In genomic region chrX:132842839-132843238, GRCh38 we compare ENCODE assay signal across 27 cellular contexts.
DNase-seq lines count a peak whose midpoint lies in the region; ATAC-seq, FAIRE-seq and TF ChIP-seq lines count a peak whose summit lies in the region.
"Had no signal": no experiment of that assay in that cellular context is flagged by ENCODE, and none has a peak within 500 bp of the region (broad histone marks: within the 10 kb centered on the region; RNA-seq: fewer than 3 reads in every experiment).

No MANE protein-coding gene starts in this region.

- H3K9me2 ChIP-seq in GM23338 (ENCODE audit: insufficient read depth): no peaks in the 10 kb centered on the region; the same call in 1 of the 2 replicates

- no peak overlapping the region for H3K9ac ChIP-seq in kidney (ENCODE audit: low read length in 2 of 2)
- H3K9ac ChIP-seq in neural progenitor cell: no peak overlapping the region

- H3K4me1 Mint-ChIP-seq in GM23338 (peaks cover 19% of the 10 kb centered on the region; the same call in 2 of the 3 replicates), neural progenitor cell (peaks cover 20% of the 10 kb centered on the region)
- no peaks in the 10 kb centered on the region for H3K4me1 Mint-ChIP-seq in stimulated activated memory B cell treated with anti-CD40 and anti-IgM and Interleukin-4, amounts not matched to agents 10 μg/mL and 1 μg/mL and 100 μg/mL, for 72 hours
- H3K4me1 Mint-ChIP-seq in CD4-positive, alpha-beta T cell (ENCODE audit: low read depth): no peaks in the 10 kb centered on the region
- H3K4me1 Mint-ChIP-seq: CD8-positive, alpha-beta memory T cell; IgD-negative memory B cell had no signal

- H3K9me3 Mint-ChIP-seq in GM23338: no peaks in the 10 kb centered on the region
- no peaks in the 10 kb centered on the region for H3K9me3 Mint-ChIP-seq in neural progenitor cell
- H3K9me3 Mint-ChIP-seq in stimulated activated memory B cell treated with anti-CD40 and anti-IgM and Interleukin-4, amounts not matched to agents 10 μg/mL and 1 μg/mL and 100 μg/mL, for 72 hours: no peaks in the 10 kb centered on the region
- H3K9me3 Mint-ChIP-seq in CD4-positive, alpha-beta T cell: no peaks in the 10 kb centered on the region
- H3K9me3 Mint-ChIP-seq: CD8-positive, alpha-beta memory T cell; IgD-negative memory B cell had no signal

- H3K27me3 ChIP-seq in GM23338 (ENCODE audit: insufficient read depth) (no peaks in the 10 kb centered on the region), neural progenitor cell (no peaks in the 10 kb centered on the region)
- no peaks in the 10 kb centered on the region for H3K27me3 ChIP-seq in CD4-positive, alpha-beta T cell (ENCODE audit: control insufficient read depth, insufficient read depth, low read length)

- POLR2A ChIA-PET in CD4-positive, alpha-beta T cell (lab: Charles Lee): no interaction called here

- peak; percentile 34; the same call in 1 of the 3 replicates for ATAC-seq in GM23338
- no peak for ATAC-seq in stimulated activated memory B cell treated with anti-CD40 and anti-IgM and Interleukin-4, amounts not matched to agents 10 μg/mL and 1 μg/mL and 100 μg/mL, for 72 hours
- no peak for ATAC-seq in CD4-positive, alpha-beta T cell (ENCODE audit: poor library complexity)
- ATAC-seq: GM12878, HCT116 had no signal

- H3K4me3 ChIP-seq in GM23338: no peak overlapping the region
- no peak overlapping the region for H3K4me3 ChIP-seq in kidney (ENCODE audit: low read length in 2 of 2)
- no peak overlapping the region for H3K4me3 ChIP-seq in neural progenitor cell
- H3K4me3 ChIP-seq: GM12878 had no signal

- H3K9me3 ChIP-seq in kidney (ENCODE audit: control insufficient read depth in 1 of 2, low read length in 2 of 2) (no peaks in the 10 kb centered on the region), neural progenitor cell (ENCODE audit: low read depth) (no peaks in the 10 kb centered on the region)
- no peaks in the 10 kb centered on the region for H3K9me3 ChIP-seq in CD4-positive, alpha-beta T cell (ENCODE audit: control insufficient read depth, low read length)

- H4K20me1 ChIP-seq in GM23338 (replicated peaks; ENCODE audit: insufficient read depth) (no peaks in the 10 kb centered on the region), neural progenitor cell (ENCODE audit: low read depth) (no peaks in the 10 kb centered on the region)

- H3F3A ChIP-seq in GM23338 (replicated peaks; ENCODE audit: low read depth): no peaks in the 10 kb centered on the region
- no peaks in the 10 kb centered on the region for H3F3A ChIP-seq in neural progenitor cell (ENCODE audit: low read depth)

- H2AFZ ChIP-seq in GM23338 (no peak overlapping the region), neural progenitor cell (replicated peaks) (no peak overlapping the region)

- H3K36me3 Mint-ChIP-seq in GM23338 (ENCODE audit: low read depth) (no peaks in the 10 kb centered on the region), neural progenitor cell (no peaks in the 10 kb centered on the region)
- H3K36me3 Mint-ChIP-seq in stimulated activated memory B cell treated with anti-CD40 and anti-IgM and Interleukin-4, amounts not matched to agents 10 μg/mL and 1 μg/mL and 100 μg/mL, for 72 hours: no peaks in the 10 kb centered on the region
- H3K36me3 Mint-ChIP-seq in CD4-positive, alpha-beta T cell (ENCODE audit: low read depth): no peaks in the 10 kb centered on the region
- H3K36me3 Mint-ChIP-seq: CD8-positive, alpha-beta memory T cell; IgD-negative memory B cell had no signal

- H3K36me3 ChIP-seq in GM23338 (ENCODE audit: insufficient read depth): no peaks in the 10 kb centered on the region
- H3K36me3 ChIP-seq in kidney (ENCODE audit: control insufficient read depth in 1 of 2, insufficient read depth in 2 of 2, low read length in 2 of 2): no peaks in the 10 kb centered on the region
- H3K36me3 ChIP-seq in neural progenitor cell: no peaks in the 10 kb centered on the region

- H3K4me3 Mint-ChIP-seq in GM23338 (no peak overlapping the region), neural progenitor cell (no peak overlapping the region)
- H3K4me3 Mint-ChIP-seq in stimulated activated memory B cell treated with anti-CD40 and anti-IgM and Interleukin-4, amounts not matched to agents 10 μg/mL and 1 μg/mL and 100 μg/mL, for 72 hours: no peak overlapping the region
- H3K4me3 Mint-ChIP-seq in CD4-positive, alpha-beta T cell: no peak overlapping the region
- H3K4me3 Mint-ChIP-seq: CD8-positive, alpha-beta memory T cell; IgD-negative memory B cell had no signal

- intact Hi-C loops in kidney (cut with DNase I): no loop called here
- intact Hi-C loops in CD4-positive, alpha-beta T cell (cut with DNase I, micrococcal nuclease): no loop called here

- H3K79me2 ChIP-seq in GM23338 (replicated peaks; ENCODE audit: insufficient read depth) (no peaks in the 10 kb centered on the region), neural progenitor cell (ENCODE audit: low read depth) (no peaks in the 10 kb centered on the region)

- H3K27me3 Mint-ChIP-seq in GM23338 (ENCODE audit: insufficient read depth, low read depth, poor library complexity): no peaks in the 10 kb centered on the region
- peaks cover 2% of the 10 kb centered on the region for H3K27me3 Mint-ChIP-seq in neural progenitor cell (ENCODE audit: insufficient read depth, low read depth)
- no peaks in the 10 kb centered on the region for H3K27me3 Mint-ChIP-seq in stimulated activated memory B cell treated with anti-CD40 and anti-IgM and Interleukin-4, amounts not matched to agents 10 μg/mL and 1 μg/mL and 100 μg/mL, for 72 hours
- H3K27me3 Mint-ChIP-seq in CD4-positive, alpha-beta T cell: no peaks in the 10 kb centered on the region

- H3K4me1 ChIP-seq in GM23338 (ENCODE audit: insufficient read depth) (no peaks in the 10 kb centered on the region), kidney (ENCODE audit: control insufficient read depth in 1 of 2, insufficient read depth in 1 of 2, low read depth in 1 of 2, low read length in 2 of 2) (no peaks in the 10 kb centered on the region), neural progenitor cell (peaks cover 22% of the 10 kb centered on the region)

- H3K4me2 ChIP-seq in GM23338 (no peak overlapping the region), neural progenitor cell (peak overlapping the region; percentile 45)

- no peak for TF ChIP-seq CTCF in C4-2B (conservative IDR thresholded peaks at IDR 0.05)
- TF ChIP-seq CTCF in GM23338 (conservative IDR thresholded peaks at IDR 0.05; ENCODE audit: low read depth in 2 of 2): no peak
- TF ChIP-seq CTCF in kidney (IDR thresholded peaks at IDR 0.05; ENCODE audit: borderline replicate concordance, extremely low read depth, insufficient read depth): no peak
- no peak for TF ChIP-seq CTCF in neural progenitor cell (IDR thresholded peaks at IDR 0.05)
- TF ChIP-seq CTCF in CD4-positive, alpha-beta T cell (IDR thresholded peaks at IDR 0.05): no peak

- H3K27ac ChIP-seq in C4-2B (peak overlapping the region; percentile 44; the same call in 1 of the 2 replicates), GM23338 (ENCODE audit: low read depth) (no peak overlapping the region), kidney (ENCODE audit: low read depth in 2 of 2, low read length in 2 of 2) (no peak overlapping the region), neural progenitor cell (no peak overlapping the region)
- no peak overlapping the region for H3K27ac ChIP-seq in CD4-positive, alpha-beta T cell (ENCODE audit: low read depth, low read length)
- H3K27ac ChIP-seq: HL-60 had no signal

- H3K27ac Mint-ChIP-seq in GM23338: no peak overlapping the region
- H3K27ac Mint-ChIP-seq in neural progenitor cell: no peak overlapping the region
- no peak overlapping the region for H3K27ac Mint-ChIP-seq in stimulated activated memory B cell treated with anti-CD40 and anti-IgM and Interleukin-4, amounts not matched to agents 10 μg/mL and 1 μg/mL and 100 μg/mL, for 72 hours
- H3K27ac Mint-ChIP-seq in CD4-positive, alpha-beta T cell: no peak overlapping the region
- H3K27ac Mint-ChIP-seq: CD8-positive, alpha-beta memory T cell; IgD-negative memory B cell had no signal

- CTCF ChIA-PET in CD4-positive, alpha-beta T cell (lab: Charles Lee): no interaction called here

- peak; percentile 70 for FAIRE-seq in kidney (lab: Jason Lieb, UNC)
- FAIRE-seq: GM12878 had no signal

- DNase-seq in GM23338 (ENCODE audit: low spot score): no peak
- no peak for DNase-seq in kidney
- DNase-seq in neural progenitor cell (ENCODE audit: low spot score): no peak
- DNase-seq in NCI-H446 treated with DMSO at 0.1 percent for 48 hours (lab: John Stamatoyannopoulos, UW): no peak
- DNase-seq in CD4-positive, alpha-beta T cell: no peak
- DNase-seq: C1 segment of cervical spinal cord; CD8-positive, alpha-beta memory T cell; DMS 273 treated with DMSO at 0.1 percent for 48 hours; DMS79; EL; GDM1; GOT3; NCI-H1092; NCI-H1417 treated with DMSO at 0.1 percent for 48 hours; NCI-H1694 treated with DMSO at 0.1 percent for 48 hours; NCI-H2081; NCI-H2227 treated with DMSO at 0.1 percent for 48 hours; NCI-H510A; NCI-H69; RPMI8226; SHP77 treated with DMSO at 0.1 percent for 48 hours had no signal
